Comparison of ENCODE assay signal across 9 cellular contexts in genomic region chr6:108118791-108119211, GRCh38. TPM values are rescaled to one million over a fixed set of nuclear protein-coding genes. Genes with fewer than 3 reads are reported as not detected.
DNase-seq lines count a peak whose midpoint lies in the region; ATAC-seq lines count a peak whose summit lies in the region.
"Had no signal": no experiment of that assay in that cellular context is flagged by ENCODE, and none has a peak within 500 bp of the region (broad histone marks: within the 10 kb centered on the region; RNA-seq: fewer than 3 reads in every experiment).

No MANE protein-coding gene starts in this region.

- H3K4me3 Mint-ChIP-seq in activated CD4-positive, alpha-beta T cell treated with anti-CD3 and anti-CD28 coated beads for 36 hours = peak overlapping the region; percentile 43
- H3K4me3 Mint-ChIP-seq in activated T-cell treated with anti-CD3 and anti-CD28 coated beads, Interleukin-2, amount 50 U/mL, for 24 hours = peak overlapping the region; percentile 79

- peak overlapping the region; percentile 36; the same call in 1 of the 2 replicates for H3K4me3 ChIP-seq in iPS-18c (ENCODE audit: insufficient read depth, low read depth, low read length)
- peak overlapping the region; percentile 63 to 74 for H3K4me3 ChIP-seq in stomach smooth muscle (ENCODE audit: low read length in 2 of 2)

- no peak overlapping the region for H3K27ac Mint-ChIP-seq in activated CD4-positive, alpha-beta T cell treated with anti-CD3 and anti-CD28 coated beads for 36 hours
- peak overlapping the region; percentile 76 for H3K27ac Mint-ChIP-seq in activated T-cell treated with anti-CD3 and anti-CD28 coated beads, Interleukin-2, amount 50 U/mL, for 24 hours

- H3K9me3 ChIP-seq in iPS-18c (ENCODE audit: control insufficient read depth, insufficient read depth, low read length) (no peaks in the 10 kb centered on the region), stomach smooth muscle (ENCODE audit: control insufficient read depth in 2 of 2, low read length in 2 of 2) (peaks cover 0 to 2% of the 10 kb centered on the region in 2 donors)

- H3K27me3 Mint-ChIP-seq in activated CD4-positive, alpha-beta T cell treated with anti-CD3 and anti-CD28 coated beads for 36 hours = peaks cover 82% of the 10 kb centered on the region
- peaks cover 94% of the 10 kb centered on the region for H3K27me3 Mint-ChIP-seq in activated T-cell treated with anti-CD3 and anti-CD28 coated beads, Interleukin-2, amount 50 U/mL, for 24 hours

- H3K36me3 Mint-ChIP-seq in activated CD4-positive, alpha-beta T cell treated with anti-CD3 and anti-CD28 coated beads for 36 hours (ENCODE audit: low read depth) = no peaks in the 10 kb centered on the region
- H3K36me3 Mint-ChIP-seq in activated T-cell treated with anti-CD3 and anti-CD28 coated beads, Interleukin-2, amount 50 U/mL, for 24 hours (ENCODE audit: low read depth) = no peaks in the 10 kb centered on the region

- CTCF ChIA-PET in activated CD4-positive, alpha-beta T cell treated with anti-CD3 and anti-CD28 coated beads for 36 hours (lab: Charles Lee) = interaction anchor here (0.6 to 1.4 kb wide), 5 partner anchors 8 to 408 kb away, joined by 3 to 4 read pairs (median 4); no protein-coding TSS in a partner anchor

- intact Hi-C loops in activated CD4-positive, alpha-beta T cell treated with anti-CD3 and anti-CD28 coated beads for 36 hours (cut with DNase I, micrococcal nuclease) = loop anchor here in 1 of 2 experiments (2.0 to 10.0 kb wide), 3 partner anchors 38 to 328 kb away; no protein-coding TSS in a partner anchor
- intact Hi-C loops in posterior cingulate gyrus (cut with DNase I) = loop anchor here (5.0 to 10.0 kb wide), 2 partner anchors 48 to 146 kb away; partner anchors contain the start of genes NR2E1 and SNX3

- H3K4me1 Mint-ChIP-seq in activated CD4-positive, alpha-beta T cell treated with anti-CD3 and anti-CD28 coated beads for 36 hours = peaks cover 46% of the 10 kb centered on the region
- peaks cover 50% of the 10 kb centered on the region for H3K4me1 Mint-ChIP-seq in activated T-cell treated with anti-CD3 and anti-CD28 coated beads, Interleukin-2, amount 50 U/mL, for 24 hours (ENCODE audit: low read depth)

- H3K9me3 Mint-ChIP-seq in activated CD4-positive, alpha-beta T cell treated with anti-CD3 and anti-CD28 coated beads for 36 hours (ENCODE audit: low read depth) = no peaks in the 10 kb centered on the region
- no peaks in the 10 kb centered on the region for H3K9me3 Mint-ChIP-seq in activated T-cell treated with anti-CD3 and anti-CD28 coated beads, Interleukin-2, amount 50 U/mL, for 24 hours

- no peak overlapping the region for H3K9ac ChIP-seq in stomach smooth muscle (ENCODE audit: low read length in 2 of 2)

- H3K27ac ChIP-seq in stomach smooth muscle (ENCODE audit: low read length) = no peak overlapping the region

- no peak for ATAC-seq in activated CD4-positive, alpha-beta T cell treated with anti-CD3 and anti-CD28 coated beads for 36 hours
- no peak for ATAC-seq in HG03432 (IDR thresholded peaks at IDR 0.05; ENCODE audit: unreplicated experiment)

- H3K4me1 ChIP-seq in stomach smooth muscle (ENCODE audit: control insufficient read depth, insufficient read depth, low read length) = peaks cover 29% of the 10 kb centered on the region

- peaks cover 75 to 89% of the 10 kb centered on the region in 2 donors for H3K27me3 ChIP-seq in stomach smooth muscle (ENCODE audit: control insufficient read depth in 1 of 2, insufficient read depth in 2 of 2, low read length in 2 of 2)

- POLR2A ChIA-PET in activated CD4-positive, alpha-beta T cell treated with anti-CD3 and anti-CD28 coated beads for 36 hours (lab: Charles Lee) = interaction anchor here (0.5 kb wide), 1 partner anchor 326 kb away, joined by 3 read pairs; no protein-coding TSS in a partner anchor

- peak; percentile 15 for DNase-seq in activated CD4-positive, alpha-beta T cell treated with anti-CD3 and anti-CD28 coated beads for 36 hours
- no peak for DNase-seq in activated CD4-positive, alpha-beta T cell treated with anti-CD3 and anti-CD28 coated beads, Interleukin-2, amount 50 U/mL, for 1 hour
- DNase-seq in activated T-cell treated with anti-CD3 and anti-CD28 coated beads, Interleukin-2, amount 50 U/mL, for 24 hours = peak; percentile 42
- no peak for DNase-seq in SKM-1 (lab: John Stamatoyannopoulos, UW; ENCODE audit: unreplicated experiment)
- DNase-seq in posterior cingulate gyrus = no peak
- DNase-seq: T-helper 9 cell had no signal

- H3K36me3 ChIP-seq in stomach smooth muscle (ENCODE audit: control insufficient read depth in 2 of 2, insufficient read depth in 2 of 2, low read length in 2 of 2) = no peaks in the 10 kb centered on the region

RNA-seq across cellular contexts. Expression of gene OSTM1, which starts 44.3 kb away (rescaled TPM):
- 1 to 10 TPM; 5.5 to 7.3 TPM for total RNA-seq in activated CD4-positive, alpha-beta T cell treated with anti-CD3 and anti-CD28 coated beads for 36 hours

RNA-seq across cellular contexts. Expression of gene NR2E1, which starts 47.0 kb away (rescaled TPM):
- not detected for total RNA-seq in activated CD4-positive, alpha-beta T cell treated with anti-CD3 and anti-CD28 coated beads for 36 hours

Comparison
In these comparisons a context has a peak if more than half of its experiments do, and no peak if none do; other contexts are left out.
1. DNase-seq: peak in activated CD4-positive, alpha-beta T cell treated with anti-CD3 and anti-CD28 coated beads for 36 hours (single experiment) and activated T-cell treated with anti-CD3 and anti-CD28 coated beads, Interleukin-2, amount 50 U/mL, for 24 hours (single experiment); none in activated CD4-positive, alpha-beta T cell treated with anti-CD3 and anti-CD28 coated beads, Interleukin-2, amount 50 U/mL, for 1 hour (single experiment), SKM-1 (single experiment) and posterior cingulate gyrus (0 of 10).